ENCODE assay signal across 7 cellular contexts in the genomic region with DNA sequence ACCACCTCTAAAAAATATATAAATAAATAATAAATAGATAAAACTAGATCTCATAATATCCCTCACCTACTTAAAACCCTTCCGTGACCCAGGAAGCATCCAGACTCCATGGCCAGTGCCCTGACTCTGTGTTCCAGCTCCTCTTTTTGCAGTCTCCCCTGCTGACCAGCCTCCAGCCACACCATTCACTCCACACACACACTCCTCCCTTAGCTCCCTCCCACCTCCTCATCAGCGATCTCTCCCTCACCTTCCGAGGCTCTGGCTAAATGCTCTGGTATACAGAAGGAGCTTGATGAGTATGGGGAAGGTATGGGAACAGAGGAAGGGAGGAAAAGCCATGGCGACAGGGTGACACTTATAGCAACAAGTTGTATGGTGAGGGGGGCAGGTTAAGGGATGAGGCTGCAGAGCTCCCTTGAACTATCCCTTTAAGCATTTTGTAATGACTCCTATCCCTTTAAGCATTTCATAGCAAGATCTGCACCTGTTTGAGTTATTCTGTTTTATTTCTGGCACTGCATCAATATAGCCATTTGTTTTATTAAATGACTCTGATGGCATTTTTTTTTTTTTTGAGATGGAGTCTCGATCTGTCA. TPM values are rescaled to one million over a fixed set of nuclear protein-coding genes. Genes with fewer than 3 reads are reported as not detected.
DNase-seq lines count a peak whose midpoint lies in the region; ATAC-seq and TF ChIP-seq lines count a peak whose summit lies in the region.

No MANE protein-coding gene starts in this region.

- peak overlapping the region; percentile 83 for H3K27ac Mint-ChIP-seq in progenitor cell of endocrine pancreas

- H3K9me3 Mint-ChIP-seq in progenitor cell of endocrine pancreas (ENCODE audit: low read depth) = no peaks in the 10 kb centered on the region

- no peak overlapping the region for H3K4me3 Mint-ChIP-seq in progenitor cell of endocrine pancreas (ENCODE audit: low read depth)

- intact Hi-C loops in head of caudate nucleus (cut with DNase I) = no loop called here

- H3K4me1 Mint-ChIP-seq in progenitor cell of endocrine pancreas (ENCODE audit: low read depth) = peaks cover 33% of the 10 kb centered on the region

- TF ChIP-seq CTCF in progenitor cell of endocrine pancreas (IDR thresholded peaks at IDR 0.05; ENCODE audit: unreplicated experiment) = no peak

- no peaks in the 10 kb centered on the region for H3K27me3 Mint-ChIP-seq in progenitor cell of endocrine pancreas

- DNase-seq in ELF-1 (ENCODE audit: low read depth, low spot score) (peak; percentile 60), NCI-H69 (lab: John Stamatoyannopoulos, UW) (peak; percentile 28), islet precursor cell (peak; percentile 82), progenitor cell of endocrine pancreas (ENCODE audit: low spot score, unreplicated experiment) (no peak), head of caudate nucleus (no peak), NCI-H1048 (lab: John Stamatoyannopoulos, UW) (no peak)

- ATAC-seq in HG03521 (IDR thresholded peaks at IDR 0.05; ENCODE audit: unreplicated experiment) = no peak

- no peaks in the 10 kb centered on the region for H3K36me3 Mint-ChIP-seq in progenitor cell of endocrine pancreas (ENCODE audit: insufficient read depth)

RNA-seq across cellular contexts. Expression of gene EIF4B, which starts 26.1 kb away (rescaled TPM):
- 447 and 487 TPM in 2 replicates for total RNA-seq in progenitor cell of endocrine pancreas

RNA-seq across cellular contexts. Expression of gene KRT18, which starts 31.3 kb away (rescaled TPM):
- total RNA-seq in progenitor cell of endocrine pancreas = 608 and 692 TPM in 2 replicates

Comparison
In these comparisons a context has a peak if more than half of its experiments do, and no peak if none do; other contexts are left out.
1. DNase-seq: peak in ELF-1 (single experiment), NCI-H69 (single experiment) and islet precursor cell (single experiment); none in progenitor cell of endocrine pancreas (single experiment), head of caudate nucleus (0 of 42) and NCI-H1048 (single experiment).